ENCODE assay signal across 24 cellular contexts in genomic region chr6:132096245-132096644, GRCh38.
DNase-seq lines count a peak whose midpoint lies in the region; ATAC-seq, FAIRE-seq and TF ChIP-seq lines count a peak whose summit lies in the region.
"Had no signal": no experiment of that assay in that cellular context is flagged by ENCODE, and none has a peak within 500 bp of the region (broad histone marks: within the 10 kb centered on the region; RNA-seq: fewer than 3 reads in every experiment).

No MANE protein-coding gene starts in this region.

- H3K4me1 ChIP-seq in K562 (replicated peaks in 1 of 2; ENCODE audit: control insufficient read depth in 2 of 2, insufficient read depth in 2 of 2, low read length in 2 of 2) (no peaks in the 10 kb centered on the region), mesenchymal stem cell (ENCODE audit: control insufficient read depth, insufficient read depth, low read depth, low read length) (no peaks in the 10 kb centered on the region)
- H3K4me1 ChIP-seq: BLaER1 treated with 17β-estradiol and CSF1 and Interleukin-3, amounts not matched to agents 10 nM and 100 nM; SJSA1 had no signal

- no peak overlapping the region for H2BK5ac ChIP-seq in mesenchymal stem cell (ENCODE audit: low read depth, low read length, poor library complexity, severe bottlenecking)

- H2AK5ac ChIP-seq in mesenchymal stem cell (ENCODE audit: low read length, severe bottlenecking): no peak overlapping the region

- no peak overlapping the region for H3K23ac ChIP-seq in mesenchymal stem cell (ENCODE audit: low read length in 2 of 2)

- no peak overlapping the region for H3K4me3 ChIP-seq in K562
- H3K4me3 ChIP-seq in mesenchymal stem cell (ENCODE audit: insufficient read depth in 1 of 2, low read depth in 1 of 2, low read length in 2 of 2): no peak overlapping the region
- H3K4me3 ChIP-seq: BLaER1 treated with 17β-estradiol and CSF1 and Interleukin-3, amounts not matched to agents 10 nM and 100 nM; SJSA1 had no signal

- H3K9me1 ChIP-seq in K562 (ENCODE audit: control insufficient read depth, insufficient read depth, low read length): no peaks in the 10 kb centered on the region

- TF ChIP-seq POLR2A in K562 (conservative IDR thresholded peaks at IDR 0.05): no peak

- no peak overlapping the region for H4K8ac ChIP-seq in mesenchymal stem cell (ENCODE audit: low read length)

- H4K20me1 ChIP-seq in K562 (replicated peaks; ENCODE audit: control insufficient read depth, insufficient read depth, low read length): no peaks in the 10 kb centered on the region
- H4K20me1 ChIP-seq: BLaER1 treated with 17β-estradiol and CSF1 and Interleukin-3, amounts not matched to agents 10 nM and 100 nM had no signal

- H3K9me3 ChIP-seq in K562 (replicated peaks; ENCODE audit: control insufficient read depth, insufficient read depth, low read depth, low read length) (peaks cover 4% of the 10 kb centered on the region), mesenchymal stem cell (ENCODE audit: control insufficient read depth, low read length) (no peaks in the 10 kb centered on the region)

- H2BK15ac ChIP-seq in mesenchymal stem cell (ENCODE audit: low read depth, poor library complexity, severe bottlenecking): no peak overlapping the region

- FAIRE-seq in K562 (lab: Jason Lieb, UNC): no peak
- FAIRE-seq: G401.6, GM18507 had no signal

- intact Hi-C loops in K562 (cut with micrococcal nuclease): no loop called here

- POLR2A ChIA-PET in K562 (lab: Yijun Ruan, JAX): no interaction called here

- TF ChIP-seq EP300 in Ishikawa (IDR thresholded peaks at IDR 0.05; ENCODE audit: borderline replicate concordance) (no peak), K562 (IDR thresholded peaks at IDR 0.05; ENCODE audit: low read length) (no peak)

- no peak overlapping the region for H2BK12ac ChIP-seq in mesenchymal stem cell (ENCODE audit: low read length in 2 of 2)

- H3K79me2 ChIP-seq in K562 (ENCODE audit: control insufficient read depth, insufficient read depth, low read length): no peaks in the 10 kb centered on the region

- H3K27me3 ChIP-seq in K562 (ENCODE audit: control insufficient read depth in 2 of 2, insufficient read depth in 2 of 2, low read length in 2 of 2): no peaks in the 10 kb centered on the region
- no peaks in the 10 kb centered on the region for H3K27me3 ChIP-seq in mesenchymal stem cell (ENCODE audit: control insufficient read depth in 1 of 2, insufficient read depth in 1 of 2, low read length in 2 of 2)
- H3K27me3 ChIP-seq: BLaER1 treated with 17β-estradiol and CSF1 and Interleukin-3, amounts not matched to agents 10 nM and 100 nM; SJSA1 had no signal

- no peak overlapping the region for H3K4ac ChIP-seq in mesenchymal stem cell (ENCODE audit: low read depth in 1 of 2, low read length in 2 of 2)

- H3K36me3 ChIP-seq in K562 (ENCODE audit: control insufficient read depth, insufficient read depth, low read length) (no peaks in the 10 kb centered on the region), mesenchymal stem cell (ENCODE audit: control insufficient read depth in 1 of 2, insufficient read depth in 2 of 2, low read depth in 1 of 2, low read length in 2 of 2) (no peaks in the 10 kb centered on the region)
- H3K36me3 ChIP-seq: BLaER1 treated with 17β-estradiol and CSF1 and Interleukin-3, amounts not matched to agents 10 nM and 100 nM; SJSA1 had no signal

- H2BK120ac ChIP-seq in mesenchymal stem cell (ENCODE audit: low read depth, low read length): peak overlapping the region; percentile 8

- H3K14ac ChIP-seq in mesenchymal stem cell (ENCODE audit: low read length in 2 of 2): no peak overlapping the region

- no peak for TF ChIP-seq CTCF in K562 (IDR thresholded peaks at IDR 0.05 in 2 of 3, conservative IDR thresholded peaks at IDR 0.05 in 1 of 3; ENCODE audit: insufficient read depth in 2 of 3, low read depth in 1 of 3, low read length in 3 of 3)

- no peak overlapping the region for H3K9ac ChIP-seq in K562 (ENCODE audit: insufficient read depth in 1 of 2, low read depth in 2 of 2, low read length in 2 of 2)
- H3K9ac ChIP-seq in mesenchymal stem cell (ENCODE audit: low read length): no peak overlapping the region
- H3K9ac ChIP-seq: BLaER1 treated with 17β-estradiol and CSF1 and Interleukin-3, amounts not matched to agents 10 nM and 100 nM had no signal

- H3K79me1 ChIP-seq in mesenchymal stem cell (replicated peaks; ENCODE audit: low read length, poor library complexity, severe bottlenecking): no peaks in the 10 kb centered on the region

- H3K27ac ChIP-seq in K562 (ENCODE audit: extremely low read depth, low read depth, low read length) (no peak overlapping the region), mesenchymal stem cell (ENCODE audit: low read length, poor library complexity, severe bottlenecking) (no peak overlapping the region)
- H3K27ac ChIP-seq: BLaER1 treated with 17β-estradiol and CSF1 and Interleukin-3, amounts not matched to agents 10 nM and 100 nM; SJSA1 had no signal

- no peak overlapping the region for H3K18ac ChIP-seq in mesenchymal stem cell (ENCODE audit: low read depth in 1 of 2, low read length in 2 of 2)

- in situ Hi-C loops in K562 (cut with MboI): no loop called here

- H3K4me2 ChIP-seq in K562 (ENCODE audit: insufficient read depth, low read length) (no peak overlapping the region), mesenchymal stem cell (ENCODE audit: low read length, poor library complexity, severe bottlenecking) (no peak overlapping the region)
- H3K4me2 ChIP-seq: BLaER1 treated with 17β-estradiol and CSF1 and Interleukin-3, amounts not matched to agents 10 nM and 100 nM had no signal

- BruUV-seq in K562 (replicated peaks; lab: Mats Ljungman, UMichigan): no TSS peak

- H2AFZ ChIP-seq in K562 (ENCODE audit: low read depth, low read length) (no peak overlapping the region), mesenchymal stem cell (ENCODE audit: low read depth, low read length) (no peak overlapping the region)

- TF ChIP-seq RAD21 in Ishikawa (IDR thresholded peaks at IDR 0.05; ENCODE audit: low read depth) (no peak), K562 (CRISPR knock-in tag; conservative IDR thresholded peaks at IDR 0.05 in 1 of 2, IDR thresholded peaks at IDR 0.05 in 1 of 2) (no peak)

- no peak overlapping the region for H4K91ac ChIP-seq in mesenchymal stem cell (ENCODE audit: low read length)

- WGBS in K562 (ENCODE audit: insufficient coverage, low coverage, missing lambda C conversion rate): 2% methylated on average over 3 of the region's 3 CpGs
- WGBS in mesenchymal stem cell: 100% methylated on average over 1 of the region's 3 CpGs

- DNase-seq in AG20443 (ENCODE audit: low spot score) (peak; percentile 44), K562 (ENCODE audit: extremely low read depth in 1 of 4, low spot score in 3 of 4) (no peak), mesenchymal stem cell (no peak), NCI-H524 treated with DMSO at 0.1 percent for 48 hours (lab: John Stamatoyannopoulos, UW) (no peak)
- DNase-seq in activated CD4-positive, CD25-positive, alpha-beta regulatory T cell treated with anti-CD3 and anti-CD28 coated beads, Interleukin-2, amount 50 U/mL, for 72 hours: no peak
- DNase-seq: CD8-positive, alpha-beta T cell; DMS153; GOT3; HCEC 1CT; KBM-7; MM.1S; NCI-H1105; NCI-H146; NCI-H2029 treated with DMSO at 0.1 percent for 48 hours; NCI-H226; NCI-H510A treated with DMSO at 0.1 percent for 48 hours; NCI-H774 had no signal

- ATAC-seq in K562: no peak
- ATAC-seq in HG03571 (IDR thresholded peaks at IDR 0.05; ENCODE audit: unreplicated experiment): no peak
- ATAC-seq: CD8-positive, alpha-beta T cell; Right ventricle myocardium inferior had no signal

- CTCF ChIA-PET in K562 (lab: Yijun Ruan, JAX; ENCODE audit: low intra/inter-chr PET ratio): no interaction called here

TF ChIP-seq in Ishikawa, 13 proteins besides CTCF, POLR2A, EP300 and RAD21:
- TF ChIP-seq NFIC (IDR thresholded peaks at IDR 0.05): no peak
- TF ChIP-seq USF1 (IDR thresholded peaks at IDR 0.05): peak; percentile 31; the same call in 1 of the 2 replicates

TF ChIP-seq in K562, 482 proteins besides CTCF, POLR2A, EP300 and RAD21:
- TF ChIP-seq HDAC8 (tag; IDR thresholded peaks at IDR 0.05) (no peak), TFE3 (CRISPR knock-in tag; IDR thresholded peaks at IDR 0.05) (peak; percentile 30; the same call in 1 of the 2 replicates)
